13 cellular contexts compared by ENCODE assay signal in the genomic region with DNA sequence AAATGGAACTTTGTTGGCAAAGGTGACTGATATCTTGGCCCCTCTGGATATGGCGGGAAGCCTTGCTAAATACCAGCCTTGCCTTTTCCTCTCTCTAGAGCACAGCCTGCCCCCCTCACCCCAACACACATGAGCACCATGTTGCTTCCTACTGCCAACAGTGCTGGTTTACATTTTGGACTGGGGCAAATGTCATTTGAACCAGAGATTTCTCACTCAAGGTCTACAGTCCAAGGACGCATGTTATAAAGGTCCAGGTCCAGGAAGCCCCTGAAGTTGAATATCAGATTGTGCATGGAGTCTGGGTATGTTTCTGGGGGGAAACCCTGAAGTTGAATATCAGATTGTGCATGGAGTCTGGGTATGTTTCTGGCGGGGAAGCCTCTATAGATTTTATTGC. TPM values are rescaled to one million over a fixed set of nuclear protein-coding genes. Genes with fewer than 3 reads are reported as not detected.
DNase-seq lines count a peak whose midpoint lies in the region; ATAC-seq and TF ChIP-seq lines count a peak whose summit lies in the region.
"Had no signal": no experiment of that assay in that cellular context is flagged by ENCODE, and none has a peak within 500 bp of the region (broad histone marks: within the 10 kb centered on the region; RNA-seq: fewer than 3 reads in every experiment).

No MANE protein-coding gene starts in this region.

- no peak overlapping the region for H3K4ac ChIP-seq in neuronal stem cell (ENCODE audit: low read length)

- peaks cover 7% of the 10 kb centered on the region for H3K79me1 ChIP-seq in neuronal stem cell (ENCODE audit: low read depth, low read length)

- H3K4me3 ChIP-seq in adrenal gland, result no peak overlapping the region
- H3K4me3 ChIP-seq in esophagus squamous epithelium, result no peak overlapping the region
- no peak overlapping the region for H3K4me3 ChIP-seq in neuronal stem cell (ENCODE audit: low read length in 2 of 2)
- no peak overlapping the region for H3K4me3 ChIP-seq in tibial nerve
- H3K4me3 ChIP-seq: ovary had no signal

- TF ChIP-seq EP300 in tibial nerve (IDR thresholded peaks at IDR 0.05), result no peak

- H3K9ac ChIP-seq in neuronal stem cell (ENCODE audit: low read depth, low read length, poor library complexity), result no peak overlapping the region

- no peak overlapping the region for H2AFZ ChIP-seq in neuronal stem cell (ENCODE audit: low read length)

- H3K4me1 ChIP-seq in adrenal gland (replicated peaks in 1 of 2) (peaks cover 36 to 79% of the 10 kb centered on the region in 2 donors), esophagus squamous epithelium (peaks cover 18 to 94% (median 65%) of the 10 kb centered on the region in 3 donors), neuronal stem cell (ENCODE audit: control insufficient read depth in 2 of 2, insufficient read depth in 1 of 2, low read depth in 1 of 2, low read length in 2 of 2) (peaks cover 23% of the 10 kb centered on the region in 2 donors), tibial nerve (peaks cover 0 to 83% (median 57%) of the 10 kb centered on the region in 4 donors)

- H3K9me3 ChIP-seq in adrenal gland (replicated peaks in 1 of 3) (no peaks in the 10 kb centered on the region), esophagus squamous epithelium (peaks cover 0 to 5% (median under 1%) of the 10 kb centered on the region in 3 donors), neuronal stem cell (replicated peaks in 1 of 2; ENCODE audit: control insufficient read depth in 2 of 2, insufficient read depth in 1 of 2, low read depth in 1 of 2, low read length in 2 of 2) (peaks cover 0 to 5% of the 10 kb centered on the region in 2 donors), tibial nerve (peaks cover 0 to 2% (median under 1%) of the 10 kb centered on the region in 4 donors)
- H3K9me3 ChIP-seq: ovary had no signal

- ATAC-seq in activated naive CD8-positive, alpha-beta T cell treated with anti-CD3 and anti-CD28 coated beads, Interleukin-2, amount 50 U/mL, for 24 hours, result no peak

- WGBS in adrenal gland, 4 donors, result 86 to 96% (median 92%) methylated on average over 3 of the region's 3 CpGs
- WGBS in esophagus squamous epithelium, 2 donors, result 87 to 91% methylated on average over 3 of the region's 3 CpGs
- no CpG with 5 or more reads among the region's 3 CpGs for WGBS in neuronal stem cell (ENCODE audit: extremely low coverage in 2 of 2, insufficient read length in 2 of 2, insufficient replicate concordance in 1 of 2), 2 donors
- 81 to 92% methylated on average over 3 of the region's 3 CpGs for WGBS in tibial nerve, 2 donors

- no peaks in the 10 kb centered on the region for H3K4me1 Mint-ChIP-seq in activated naive CD8-positive, alpha-beta T cell treated with anti-CD3 and anti-CD28 coated beads, Interleukin-2, amount 50 U/mL, for 24 hours

- DNase-seq in adrenal gland (no peak), esophagus squamous epithelium (lab: John Stamatoyannopoulos, UW) (no peak), neuronal stem cell (ENCODE audit: low spot score) (no peak), tibial nerve (ENCODE audit: low spot score in 2 of 2) (no peak), NCI-H187 (lab: John Stamatoyannopoulos, UW) (no peak), HK-2 (ENCODE audit: unreplicated experiment) (no peak)
- DNase-seq in activated naive CD8-positive, alpha-beta T cell treated with anti-CD3 and anti-CD28 coated beads, Interleukin-2, amount 50 U/mL, for 24 hours, result no peak
- DNase-seq: COR-L47; NCI-H1436; stimulated activated CD4-positive, alpha-beta T cell treated with anti-CD3 and anti-CD28 coated beads, Interleukin-4, amount 100 ng/mL, for 1 hour had no signal

- TF ChIP-seq POLR2A in adrenal gland (IDR thresholded peaks at IDR 0.05) (no peak), esophagus squamous epithelium (IDR thresholded peaks at IDR 0.05) (no peak), tibial nerve (IDR thresholded peaks at IDR 0.05) (no peak)

- peaks cover 10% of the 10 kb centered on the region for H3K9me3 Mint-ChIP-seq in activated naive CD8-positive, alpha-beta T cell treated with anti-CD3 and anti-CD28 coated beads, Interleukin-2, amount 50 U/mL, for 24 hours

- no peaks in the 10 kb centered on the region for H3K27me3 Mint-ChIP-seq in activated naive CD8-positive, alpha-beta T cell treated with anti-CD3 and anti-CD28 coated beads, Interleukin-2, amount 50 U/mL, for 24 hours

- H3K36me3 ChIP-seq in adrenal gland (replicated peaks in 1 of 2) (no peaks in the 10 kb centered on the region), esophagus squamous epithelium (peaks cover 0 to 10% (median 0%) of the 10 kb centered on the region in 3 donors), neuronal stem cell (replicated peaks in 1 of 2; ENCODE audit: control insufficient read depth in 2 of 2, insufficient read depth in 2 of 2, low read length in 2 of 2) (peaks cover 0 to 3% of the 10 kb centered on the region in 2 donors), tibial nerve (peaks cover 0 to 1% (median 0%) of the 10 kb centered on the region in 3 donors)
- H3K36me3 ChIP-seq: ovary had no signal

- TF ChIP-seq CTCF in adrenal gland (IDR thresholded peaks at IDR 0.05) (no peak), esophagus squamous epithelium (IDR thresholded peaks at IDR 0.05) (no peak), tibial nerve (IDR thresholded peaks at IDR 0.05) (no peak)

- no peak overlapping the region for H3K14ac ChIP-seq in neuronal stem cell (ENCODE audit: low read length)

- no peak overlapping the region for H3K18ac ChIP-seq in neuronal stem cell (ENCODE audit: low read length)

- peak overlapping the region; percentile 27 for H2AK5ac ChIP-seq in neuronal stem cell (ENCODE audit: low read depth, low read length)

- no peak overlapping the region for H3K27ac Mint-ChIP-seq in activated naive CD8-positive, alpha-beta T cell treated with anti-CD3 and anti-CD28 coated beads, Interleukin-2, amount 50 U/mL, for 24 hours
- H3K27ac Mint-ChIP-seq: activated T-helper 1 cell treated with anti-CD3 and anti-CD28 coated beads, Interleukin-12 subunit alpha, Interleukin-12 subunit beta, Interleukin-2, Interleukin-4 antibody, amounts not matched to agents 30 ng/mL and 10 ng/mL and 1 ng/mL, durations not matched to agents 14 hours and 24 hours and 36 hours; T-helper 2 cell treated with Interferon-gamma antibody and Interleukin-4, amounts not matched to agents 5 μg/mL and 100 μg/mL, for 36 hours had no signal

- no peak overlapping the region for H2BK120ac ChIP-seq in neuronal stem cell (ENCODE audit: low read depth, low read length)

- H4K91ac ChIP-seq in neuronal stem cell (ENCODE audit: low read depth, low read length, poor library complexity), result no peak overlapping the region

- no peak overlapping the region for H3K23ac ChIP-seq in neuronal stem cell (ENCODE audit: low read depth, low read length, poor library complexity)

- peaks cover 1% of the 10 kb centered on the region for H3K36me3 Mint-ChIP-seq in activated naive CD8-positive, alpha-beta T cell treated with anti-CD3 and anti-CD28 coated beads, Interleukin-2, amount 50 U/mL, for 24 hours (ENCODE audit: low read depth)

- H2BK5ac ChIP-seq in neuronal stem cell (ENCODE audit: low read length), result no peak overlapping the region

- H2BK12ac ChIP-seq in neuronal stem cell (ENCODE audit: low read length), result no peak overlapping the region

- H3K4me2 ChIP-seq in neuronal stem cell (ENCODE audit: insufficient read depth, low read length, poor library complexity, severe bottlenecking), result no peak overlapping the region

- H3K27ac ChIP-seq in adrenal gland, result peak overlapping the region in 4 of 5 donors; percentile 45 to 90 (median 79)
- peak overlapping the region; percentile 72 to 90 (median 88) for H3K27ac ChIP-seq in esophagus squamous epithelium
- H3K27ac ChIP-seq in neuronal stem cell (replicated peaks; ENCODE audit: low read length), result peak overlapping the region; percentile 83
- H3K27ac ChIP-seq in tibial nerve, result peak overlapping the region; percentile 79 to 93 (median 92)

- no peak overlapping the region for H2BK15ac ChIP-seq in neuronal stem cell (ENCODE audit: low read length)

- no peak overlapping the region for H4K8ac ChIP-seq in neuronal stem cell (ENCODE audit: low read depth, low read length)

- H3K27me3 ChIP-seq in adrenal gland, result no peaks in the 10 kb centered on the region
- H3K27me3 ChIP-seq in esophagus squamous epithelium, result no peaks in the 10 kb centered on the region
- no peaks in the 10 kb centered on the region for H3K27me3 ChIP-seq in neuronal stem cell (ENCODE audit: control insufficient read depth in 3 of 3, insufficient read depth in 3 of 3, low read depth in 1 of 3, low read length in 3 of 3)
- H3K27me3 ChIP-seq in tibial nerve, result no peaks in the 10 kb centered on the region
- H3K27me3 ChIP-seq: ovary had no signal

- intact Hi-C loops in adrenal gland (cut with DNase I), result no loop called here
- intact Hi-C loops in esophagus squamous epithelium (cut with DNase I), result no loop called here

- no peak overlapping the region for H3K4me3 Mint-ChIP-seq in activated naive CD8-positive, alpha-beta T cell treated with anti-CD3 and anti-CD28 coated beads, Interleukin-2, amount 50 U/mL, for 24 hours
- H3K4me3 Mint-ChIP-seq: activated T-helper 1 cell treated with anti-CD3 and anti-CD28 coated beads, Interleukin-12 subunit alpha, Interleukin-12 subunit beta, Interleukin-2, Interleukin-4 antibody, amounts not matched to agents 30 ng/mL and 10 ng/mL and 1 ng/mL, durations not matched to agents 14 hours and 24 hours and 36 hours; T-helper 2 cell treated with Interferon-gamma antibody and Interleukin-4, amounts not matched to agents 5 μg/mL and 100 μg/mL, for 36 hours had no signal

RNA-seq across cellular contexts. Expression of gene NEURL1B, which starts 19.9 kb away (rescaled TPM):
- total RNA-seq in adrenal gland, result 10 to 100 TPM; 26.2 to 99.9 (median 60.5) TPM
- polyA plus RNA-seq in adrenal gland, result 10 to 100 TPM in 2 of 3 donors, 1 to 10 TPM in 1; 9.8 to 17.9 (median 13.9) TPM
- 10 to 100 TPM; 11.9 to 18.8 (median 15.6) TPM for total RNA-seq in esophagus squamous epithelium
- polyA plus RNA-seq in neuronal stem cell (2013, experiment 1 of 2), result 8.1 TPM
- polyA plus RNA-seq in neuronal stem cell (2013, experiment 2 of 2), result 8.2 TPM
- total RNA-seq in tibial nerve, result 10 to 100 TPM; 33.6 to 98.8 (median 93.2) TPM
